Comparison of ENCODE assay signal across 8 cellular contexts in the genomic region with DNA sequence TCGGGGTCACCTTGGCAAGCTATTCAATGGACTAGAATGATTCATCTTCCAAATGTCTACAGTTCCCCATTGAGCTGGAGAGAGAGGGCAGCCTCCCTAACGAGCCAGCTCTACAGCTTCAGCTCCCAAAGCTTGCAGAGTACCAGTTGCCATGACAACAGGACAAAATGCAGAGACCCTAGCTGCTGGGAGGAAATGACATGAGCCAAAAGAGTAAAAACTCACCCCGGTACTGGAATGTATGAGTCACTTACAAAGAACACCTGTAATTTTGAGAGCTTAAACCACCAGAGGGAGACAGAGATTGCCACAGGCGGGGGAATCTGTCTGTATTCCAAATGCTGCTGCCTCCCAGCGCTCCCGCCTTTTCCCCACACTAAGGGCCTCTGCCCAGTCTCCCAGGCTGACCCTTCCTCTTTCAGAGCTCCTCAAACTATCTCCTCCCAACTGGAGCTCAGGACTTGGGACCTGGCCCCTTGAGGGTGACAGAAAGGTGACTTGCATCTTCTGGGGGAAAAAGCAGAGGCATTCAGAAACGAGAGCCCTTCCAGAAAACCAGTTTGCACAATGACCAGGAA.
DNase-seq lines count a peak whose midpoint lies in the region; ATAC-seq lines count a peak whose summit lies in the region.

No MANE protein-coding gene starts in this region.

- no peaks in the 10 kb centered on the region for H3K36me3 ChIP-seq in effector memory CD4-positive, alpha-beta T cell (ENCODE audit: control insufficient read depth, insufficient read depth, low read length)

- H3K9me3 ChIP-seq in effector memory CD4-positive, alpha-beta T cell (ENCODE audit: control insufficient read depth, low read length): no peaks in the 10 kb centered on the region

- no peaks in the 10 kb centered on the region for H3K36me3 Mint-ChIP-seq in activated CD4-positive, alpha-beta T cell treated with anti-CD3 and anti-CD28 coated beads, Interleukin-2, amount 10 ng/mL, durations not matched to agents 24 days and 14 days (ENCODE audit: low read depth)
- no peaks in the 10 kb centered on the region for H3K36me3 Mint-ChIP-seq in stimulated activated memory B cell treated with anti-CD40 and anti-IgM and Interleukin-4, amounts not matched to agents 10 μg/mL and 1 μg/mL and 100 μg/mL, for 72 hours

- no peaks in the 10 kb centered on the region for H3K9me3 Mint-ChIP-seq in activated CD4-positive, alpha-beta T cell treated with anti-CD3 and anti-CD28 coated beads, Interleukin-2, amount 10 ng/mL, durations not matched to agents 24 days and 14 days
- H3K9me3 Mint-ChIP-seq in stimulated activated memory B cell treated with anti-CD40 and anti-IgM and Interleukin-4, amounts not matched to agents 10 μg/mL and 1 μg/mL and 100 μg/mL, for 72 hours: no peaks in the 10 kb centered on the region

- peaks cover 5% of the 10 kb centered on the region for H3K4me1 ChIP-seq in effector memory CD4-positive, alpha-beta T cell (ENCODE audit: control insufficient read depth, insufficient read depth, low read length, poor library complexity, severe bottlenecking)

- DNase-seq in Ammon's horn (ENCODE audit: low spot score): peak; percentile 57
- peak; percentile 77 for DNase-seq in NCI-H2227 (lab: John Stamatoyannopoulos, UW; ENCODE audit: unreplicated experiment)
- DNase-seq in activated CD4-positive, alpha-beta T cell treated with anti-CD3 and anti-CD28 coated beads, Interleukin-2, amount 10 ng/mL, durations not matched to agents 24 days and 14 days: peak; percentile 88
- DNase-seq in effector memory CD4-positive, alpha-beta T cell: peak; percentile 1 to 20 (median 11)
- peak; percentile 43 for DNase-seq in midbrain (lab: John Stamatoyannopoulos, UW)

- intact Hi-C loops in activated CD4-positive, alpha-beta T cell treated with anti-CD3 and anti-CD28 coated beads, Interleukin-2, amount 10 ng/mL, durations not matched to agents 24 days and 14 days (cut with micrococcal nuclease): loop anchor here (1.0 to 2.0 kb wide), 3 partner anchors 24 to 225 kb away; a partner anchor contains a TSS

- no peaks in the 10 kb centered on the region for H3K27me3 Mint-ChIP-seq in activated CD4-positive, alpha-beta T cell treated with anti-CD3 and anti-CD28 coated beads, Interleukin-2, amount 10 ng/mL, durations not matched to agents 24 days and 14 days
- H3K27me3 Mint-ChIP-seq in stimulated activated memory B cell treated with anti-CD40 and anti-IgM and Interleukin-4, amounts not matched to agents 10 μg/mL and 1 μg/mL and 100 μg/mL, for 72 hours: no peaks in the 10 kb centered on the region

- peaks cover 18% of the 10 kb centered on the region for H3K4me1 Mint-ChIP-seq in activated CD4-positive, alpha-beta T cell treated with anti-CD3 and anti-CD28 coated beads, Interleukin-2, amount 10 ng/mL, durations not matched to agents 24 days and 14 days
- peaks cover 20% of the 10 kb centered on the region for H3K4me1 Mint-ChIP-seq in stimulated activated memory B cell treated with anti-CD40 and anti-IgM and Interleukin-4, amounts not matched to agents 10 μg/mL and 1 μg/mL and 100 μg/mL, for 72 hours

- H3K27me3 ChIP-seq in effector memory CD4-positive, alpha-beta T cell (replicated peaks; ENCODE audit: control insufficient read depth, insufficient read depth, low read length, poor library complexity, severe bottlenecking): no peaks in the 10 kb centered on the region

- ATAC-seq in GM18868 (IDR thresholded peaks at IDR 0.05; ENCODE audit: unreplicated experiment) (peak; percentile 94), HG03060 (IDR thresholded peaks at IDR 0.05; ENCODE audit: low read depth, unreplicated experiment) (peak; percentile 84)
- peak; percentile 80 for ATAC-seq in stimulated activated memory B cell treated with anti-CD40 and anti-IgM and Interleukin-4, amounts not matched to agents 10 μg/mL and 1 μg/mL and 100 μg/mL, for 72 hours

- H3K27ac ChIP-seq in effector memory CD4-positive, alpha-beta T cell (ENCODE audit: insufficient read depth, low read length, poor library complexity, severe bottlenecking): no peak overlapping the region

- H3K4me3 ChIP-seq in effector memory CD4-positive, alpha-beta T cell (ENCODE audit: insufficient read depth, low read depth, low read length, poor library complexity, severe bottlenecking): no peak overlapping the region

- H3K4me3 Mint-ChIP-seq in activated CD4-positive, alpha-beta T cell treated with anti-CD3 and anti-CD28 coated beads, Interleukin-2, amount 10 ng/mL, durations not matched to agents 24 days and 14 days: no peak overlapping the region
- no peak overlapping the region for H3K4me3 Mint-ChIP-seq in stimulated activated memory B cell treated with anti-CD40 and anti-IgM and Interleukin-4, amounts not matched to agents 10 μg/mL and 1 μg/mL and 100 μg/mL, for 72 hours

- peak overlapping the region; percentile 77 for H3K27ac Mint-ChIP-seq in activated CD4-positive, alpha-beta T cell treated with anti-CD3 and anti-CD28 coated beads, Interleukin-2, amount 10 ng/mL, durations not matched to agents 24 days and 14 days
- H3K27ac Mint-ChIP-seq in stimulated activated memory B cell treated with anti-CD40 and anti-IgM and Interleukin-4, amounts not matched to agents 10 μg/mL and 1 μg/mL and 100 μg/mL, for 72 hours: peak overlapping the region; percentile 13

Comparison
In these comparisons a context has a peak if more than half of its experiments do, and no peak if none do; other contexts are left out.
1. DNase-seq: peak in every context shown above with its lines; median percentile 88 in activated CD4-positive, alpha-beta T cell treated with anti-CD3 and anti-CD28 coated beads, Interleukin-2, amount 10 ng/mL, durations not matched to agents 24 days and 14 days; 77 in NCI-H2227; 57 in Ammon's horn; 43 in midbrain; 11 in effector memory CD4-positive, alpha-beta T cell.